10 cellular contexts compared by ENCODE assay signal in the genomic region with DNA sequence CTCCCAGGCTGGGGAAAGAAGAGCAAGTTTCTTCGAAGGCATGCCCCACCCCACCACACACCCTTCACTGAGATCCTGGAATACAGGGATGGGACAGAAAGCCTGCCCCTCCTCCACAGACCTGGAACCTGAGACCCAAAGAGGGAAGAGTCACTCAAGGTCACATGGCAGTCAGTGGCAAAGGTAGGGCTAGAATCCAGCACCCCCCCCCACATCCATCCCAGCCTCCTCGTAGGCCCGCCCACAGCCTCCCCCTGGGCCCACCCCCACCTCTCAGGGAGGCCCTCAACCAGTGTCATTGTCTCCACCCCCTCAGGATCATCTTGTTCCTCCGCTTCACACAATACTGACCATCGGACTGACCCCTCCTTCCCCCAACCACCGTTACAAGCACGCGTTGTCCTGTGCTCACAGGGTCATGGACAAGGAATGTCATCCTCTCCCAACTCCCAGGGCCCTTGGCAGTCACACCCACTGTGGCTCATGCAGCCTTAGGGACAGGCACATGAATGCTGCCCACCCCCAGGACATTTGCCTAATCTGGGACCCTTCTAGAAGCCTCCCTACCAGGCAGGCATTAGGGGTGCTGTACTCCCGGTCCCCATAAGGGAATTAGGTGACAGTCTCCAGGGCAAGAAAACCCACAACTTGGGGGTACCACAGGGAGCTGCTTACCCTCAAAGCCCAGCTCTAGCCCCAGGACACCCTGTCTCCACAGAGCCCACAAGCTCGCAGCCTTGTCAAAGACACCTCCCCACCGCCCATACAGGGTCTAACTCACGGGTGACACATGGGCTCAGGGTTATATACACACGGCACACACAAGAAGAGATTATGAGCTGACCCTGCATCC. TPM values are rescaled to one million over a fixed set of nuclear protein-coding genes. Genes with fewer than 3 reads are reported as not detected.
DNase-seq lines count a peak whose midpoint lies in the region; ATAC-seq, FAIRE-seq and TF ChIP-seq lines count a peak whose summit lies in the region.
"Had no signal": no experiment of that assay in that cellular context is flagged by ENCODE, and none has a peak within 500 bp of the region (broad histone marks: within the 10 kb centered on the region; RNA-seq: fewer than 3 reads in every experiment).

No MANE protein-coding gene starts in this region.

- H3K4me1 Mint-ChIP-seq in activated naive CD4-positive, alpha-beta T cell treated with anti-CD3 and anti-CD28 coated beads, Interleukin-2, amount 50 U/mL, for 24 hours, result peaks cover 35% of the 10 kb centered on the region
- H3K4me1 Mint-ChIP-seq in type B pancreatic cell (ENCODE audit: unreplicated experiment), result peaks cover 27% of the 10 kb centered on the region

- peak overlapping the region; percentile 13 for H3K4me3 ChIP-seq in iPS-11a (ENCODE audit: low read depth, low read length)

- FAIRE-seq in GM19239 (lab: Jason Lieb, UNC), result no peak

- peaks cover 14% of the 10 kb centered on the region for H3K27me3 Mint-ChIP-seq in activated naive CD4-positive, alpha-beta T cell treated with anti-CD3 and anti-CD28 coated beads, Interleukin-2, amount 50 U/mL, for 24 hours
- H3K27me3 Mint-ChIP-seq in type B pancreatic cell, result peaks cover 62% of the 10 kb centered on the region

- no peak for TF ChIP-seq CTCF in type B pancreatic cell (conservative IDR thresholded peaks at IDR 0.05)

- ATAC-seq in activated naive CD4-positive, alpha-beta T cell treated with anti-CD3 and anti-CD28 coated beads, Interleukin-2, amount 50 U/mL, for 72 hours, result no peak
- ATAC-seq in HG02840 (IDR thresholded peaks at IDR 0.05; ENCODE audit: low FRiP score, unreplicated experiment), result no peak
- ATAC-seq: PC-3 had no signal

- H3K36me3 Mint-ChIP-seq in activated naive CD4-positive, alpha-beta T cell treated with anti-CD3 and anti-CD28 coated beads, Interleukin-2, amount 50 U/mL, for 24 hours, result no peaks in the 10 kb centered on the region
- H3K36me3 Mint-ChIP-seq in activated naive CD4-positive, alpha-beta T cell treated with anti-CD3 and anti-CD28 coated beads, Interleukin-2, amount 50 U/mL, for 72 hours, result peaks cover 7 to 9% of the 10 kb centered on the region in 2 donors
- no peaks in the 10 kb centered on the region for H3K36me3 Mint-ChIP-seq in type B pancreatic cell

- H3K4me3 Mint-ChIP-seq in activated naive CD4-positive, alpha-beta T cell treated with anti-CD3 and anti-CD28 coated beads, Interleukin-2, amount 50 U/mL, for 24 hours, result peak overlapping the region; percentile 86
- peak overlapping the region; percentile 90 for H3K4me3 Mint-ChIP-seq in type B pancreatic cell

- H3K9me3 Mint-ChIP-seq in activated naive CD4-positive, alpha-beta T cell treated with anti-CD3 and anti-CD28 coated beads, Interleukin-2, amount 50 U/mL, for 24 hours, result no peaks in the 10 kb centered on the region
- no peaks in the 10 kb centered on the region for H3K9me3 Mint-ChIP-seq in activated naive CD4-positive, alpha-beta T cell treated with anti-CD3 and anti-CD28 coated beads, Interleukin-2, amount 50 U/mL, for 72 hours
- H3K9me3 Mint-ChIP-seq in type B pancreatic cell, result no peaks in the 10 kb centered on the region

- DNase-seq in activated naive CD4-positive, alpha-beta T cell treated with anti-CD3 and anti-CD28 coated beads, Interleukin-2, amount 50 U/mL, for 72 hours (ENCODE audit: low spot score in 2 of 2), result no peak
- DNase-seq in SK-N-DZ (ENCODE audit: low spot score) (peak; percentile 63), type B pancreatic cell (ENCODE audit: extremely low spot score, unreplicated experiment) (no peak), GM19239 (ENCODE audit: insufficient read length, low spot score) (no peak), ecto neural progenitor cell (ENCODE audit: low spot score) (no peak)
- DNase-seq: hippocampal formation, PC-3 had no signal

- no peak overlapping the region for H3K27ac Mint-ChIP-seq in activated naive CD4-positive, alpha-beta T cell treated with anti-CD3 and anti-CD28 coated beads, Interleukin-2, amount 50 U/mL, for 24 hours
- no peak overlapping the region for H3K27ac Mint-ChIP-seq in activated naive CD4-positive, alpha-beta T cell treated with anti-CD3 and anti-CD28 coated beads, Interleukin-2, amount 50 U/mL, for 72 hours
- H3K27ac Mint-ChIP-seq in type B pancreatic cell, result peak overlapping the region; percentile 75

RNA-seq across cellular contexts. Expression of a gene that starts 1.4 kb away (rescaled TPM):
- total RNA-seq in activated naive CD4-positive, alpha-beta T cell treated with anti-CD3 and anti-CD28 coated beads, Interleukin-2, amount 50 U/mL, for 72 hours, result under 1 TPM; 0.41 to 0.72 TPM
- 47.5 and 53.0 TPM in 2 replicates for polyA plus RNA-seq in SK-N-DZ (2014; cell fraction: cytosol; rRNA removed)
- polyA plus RNA-seq in SK-N-DZ (2014; cell fraction: nucleus; rRNA removed), result 69.1 and 75.0 TPM in 2 replicates
- 8.0 and 10.0 TPM in 2 replicates for total RNA-seq in type B pancreatic cell (ENCODE audit: low replicate concordance)

RNA-seq across cellular contexts. Expression of a gene that starts 14.1 kb away (rescaled TPM):
- 10 to 100 TPM in 1 of 2 donors, 1 to 10 TPM in 1; 1.8 to 12.7 TPM for total RNA-seq in activated naive CD4-positive, alpha-beta T cell treated with anti-CD3 and anti-CD28 coated beads, Interleukin-2, amount 50 U/mL, for 72 hours
- 14.7 and 15.2 TPM in 2 replicates for polyA plus RNA-seq in SK-N-DZ (2014; cell fraction: cytosol; rRNA removed)
- polyA plus RNA-seq in SK-N-DZ (2014; cell fraction: nucleus; rRNA removed), result 21.6 and 21.7 TPM in 2 replicates
- 0.21 and 1.7 TPM in 2 replicates for total RNA-seq in type B pancreatic cell (ENCODE audit: low replicate concordance)

RNA-seq across cellular contexts. Expression of a gene that starts 47.5 kb away (rescaled TPM):
- 10 to 100 TPM in 1 of 2 donors, 1 to 10 TPM in 1; 1.1 to 14.9 TPM for total RNA-seq in activated naive CD4-positive, alpha-beta T cell treated with anti-CD3 and anti-CD28 coated beads, Interleukin-2, amount 50 U/mL, for 72 hours
- polyA plus RNA-seq in SK-N-DZ (2014; cell fraction: cytosol; rRNA removed), result 5.2 and 5.4 TPM in 2 replicates
- polyA plus RNA-seq in SK-N-DZ (2014; cell fraction: nucleus; rRNA removed), result 7.5 and 9.9 TPM in 2 replicates
- 33.8 and 53.2 TPM in 2 replicates for total RNA-seq in type B pancreatic cell (ENCODE audit: low replicate concordance)

RNA-seq across cellular contexts. Expression of a gene that starts 51.5 kb away (rescaled TPM):
- 10 to 100 TPM; 42.6 to 78.3 TPM for total RNA-seq in activated naive CD4-positive, alpha-beta T cell treated with anti-CD3 and anti-CD28 coated beads, Interleukin-2, amount 50 U/mL, for 72 hours
- 20.3 and 22.3 TPM in 2 replicates for polyA plus RNA-seq in SK-N-DZ (2014; cell fraction: cytosol; rRNA removed)
- 35.5 and 48.0 TPM in 2 replicates for polyA plus RNA-seq in SK-N-DZ (2014; cell fraction: nucleus; rRNA removed)
- 32.7 and 45.5 TPM in 2 replicates for total RNA-seq in type B pancreatic cell (ENCODE audit: low replicate concordance)
